Comparison of ENCODE assay signal across 18 cellular contexts in genomic region chr11:130908061-130908460, GRCh38.
"Had no signal": no experiment of that assay in that cellular context is flagged by ENCODE, and none has a peak within 500 bp of the region (broad histone marks: within the 10 kb centered on the region; RNA-seq: fewer than 3 reads in every experiment).

No MANE protein-coding gene starts in this region.

- DNase-seq: activated CD4-positive, alpha-beta T cell treated with anti-CD3 and anti-CD28 coated beads, Interleukin-2, amount 50 U/mL, for 1 hour; activated CD4-positive, CD25-positive, alpha-beta regulatory T cell; activated effector memory CD4-positive, alpha-beta T cell treated with Interleukin-2 at 50 U/mL for 16 hours; dorsolateral prefrontal cortex; endodermal cell; erythroblast; left ventricle myocardium superior; nucleus accumbens; right cardiac atrium; small intestine; stimulated activated CD4-positive, alpha-beta T cell treated with anti-CD3 and anti-CD28 coated beads, Interleukin-4, amount 100 ng/mL, for 4 hours; stimulated activated CD8-positive, alpha-beta memory T cell treated with anti-CD3 and anti-CD28 coated beads, Interleukin-4, amount 100 ng/mL, for 48 hours; stimulated activated naive CD8-positive, alpha-beta T cell treated with anti-CD3 and anti-CD28 coated beads, Interleukin-15, amount 100 ng/mL, for 72 hours had no signal

- H3K27me3 Mint-ChIP-seq: memory B cell; stimulated activated naive CD8-positive, alpha-beta T cell treated with anti-CD3 and anti-CD28 coated beads, Interleukin-15, amount 100 ng/mL, for 72 hours had no signal

- H3K4me3 ChIP-seq: breast epithelium, dorsolateral prefrontal cortex had no signal

- ATAC-seq: activated naive CD4-positive, alpha-beta T cell treated with anti-CD3 and anti-CD28 coated beads, Interleukin-2, amount 50 U/mL, for 72 hours; right cardiac atrium; stimulated activated naive CD8-positive, alpha-beta T cell treated with anti-CD3 and anti-CD28 coated beads, Interleukin-15, amount 100 ng/mL, for 72 hours had no signal

- H3K27me3 ChIP-seq: breast epithelium, dorsolateral prefrontal cortex had no signal

- H3K4me3 Mint-ChIP-seq: endodermal cell; memory B cell; nephron; stimulated activated naive CD8-positive, alpha-beta T cell treated with anti-CD3 and anti-CD28 coated beads, Interleukin-15, amount 100 ng/mL, for 72 hours; T-helper 2 cell treated with Interferon-gamma antibody and Interleukin-4, amounts not matched to agents 5 μg/mL and 100 μg/mL, for 36 hours had no signal

- H3K4me1 Mint-ChIP-seq: endodermal cell had no signal

- H3K27ac ChIP-seq: breast epithelium had no signal

- H3K9me3 Mint-ChIP-seq: endodermal cell; memory B cell; nephron; T-helper 2 cell treated with Interferon-gamma antibody and Interleukin-4, amounts not matched to agents 5 μg/mL and 100 μg/mL, for 36 hours had no signal

- H3K4me1 ChIP-seq: breast epithelium had no signal

- H3K27ac Mint-ChIP-seq: activated naive CD4-positive, alpha-beta T cell treated with anti-CD3 and anti-CD28 coated beads, Interleukin-2, amount 50 U/mL, for 72 hours; endodermal cell; memory B cell; T-helper 2 cell treated with Interferon-gamma antibody and Interleukin-4, amounts not matched to agents 5 μg/mL and 100 μg/mL, for 36 hours had no signal

- H3K9me3 ChIP-seq: breast epithelium had no signal
